ENCODE assay signal across 15 cellular contexts in the genomic region with DNA sequence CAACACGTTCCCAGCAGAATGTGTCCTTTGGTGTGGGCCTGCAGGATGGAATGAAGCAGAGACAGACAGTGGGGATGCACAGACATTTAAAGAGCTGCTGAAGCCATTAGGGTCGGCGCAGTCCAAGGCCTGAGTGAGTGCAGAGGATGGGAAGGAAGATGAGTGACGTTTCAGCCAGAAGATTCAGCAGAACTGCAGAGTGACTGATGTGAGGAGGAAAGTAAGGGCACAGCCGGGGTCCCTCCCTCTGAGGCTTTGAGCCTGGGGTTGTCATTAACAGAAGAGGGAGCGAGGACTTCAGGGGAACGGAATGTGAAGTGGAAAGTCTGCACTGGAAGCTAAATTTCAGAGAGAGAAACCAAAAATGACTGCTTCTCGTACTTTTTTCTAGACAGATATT.
A peak's percentile ranks its signal among the peaks of the same experiment; 100 is the strongest.
DNase-seq lines count a peak whose midpoint lies in the region; ATAC-seq and TF ChIP-seq lines count a peak whose summit lies in the region.
"Had no signal": no experiment of that assay in that cellular context is flagged by ENCODE, and none has a peak within 500 bp of the region (broad histone marks: within the 10 kb centered on the region; RNA-seq: fewer than 3 reads in every experiment).

No MANE protein-coding gene starts in this region.

- H3K27me3 Mint-ChIP-seq in nephron progenitor cell (ENCODE audit: low read depth, poor library complexity): peaks cover 5% of the 10 kb centered on the region
- H3K27me3 Mint-ChIP-seq in stimulated activated naive B cell treated with anti-CD40 and anti-IgM and Interleukin-4, amounts not matched to agents 10 μg/mL and 1 μg/mL and 100 μg/mL, for 72 hours: peaks cover 0 to 4% of the 10 kb centered on the region in 2 donors

- TF ChIP-seq CTCF in nephron progenitor cell (IDR thresholded peaks at IDR 0.05): no peak
- no peak for TF ChIP-seq CTCF in vagina (IDR thresholded peaks at IDR 0.05)
- no peak for TF ChIP-seq CTCF in OCI-LY7 (conservative IDR thresholded peaks at IDR 0.05; ENCODE audit: low read length)

- H3K9me2 ChIP-seq in OCI-LY7 (ENCODE audit: insufficient read depth, low read length): no peaks in the 10 kb centered on the region

- H3K27ac ChIP-seq in vagina (peak overlapping the region; percentile 69), OCI-LY7 (ENCODE audit: low read depth, low read length, poor library complexity, severe bottlenecking) (no peak overlapping the region)

- no peak for TF ChIP-seq POLR2A in vagina (IDR thresholded peaks at IDR 0.05)

- peaks cover 82% of the 10 kb centered on the region for H3K36me3 Mint-ChIP-seq in nephron progenitor cell (ENCODE audit: low read depth)
- peaks cover 4 to 6% of the 10 kb centered on the region in 2 donors for H3K36me3 Mint-ChIP-seq in stimulated activated naive B cell treated with anti-CD40 and anti-IgM and Interleukin-4, amounts not matched to agents 10 μg/mL and 1 μg/mL and 100 μg/mL, for 72 hours

- H3K4me2 ChIP-seq in OCI-LY7 (ENCODE audit: low read length): no peak overlapping the region

- H2AFZ ChIP-seq in OCI-LY7 (ENCODE audit: low read length): no peak overlapping the region

- peaks cover 10% of the 10 kb centered on the region for H3K9me3 Mint-ChIP-seq in nephron progenitor cell
- peaks cover 12 to 13% of the 10 kb centered on the region in 2 donors for H3K9me3 Mint-ChIP-seq in stimulated activated naive B cell treated with anti-CD40 and anti-IgM and Interleukin-4, amounts not matched to agents 10 μg/mL and 1 μg/mL and 100 μg/mL, for 72 hours

- no peak overlapping the region for H3K4me3 Mint-ChIP-seq in nephron progenitor cell
- H3K4me3 Mint-ChIP-seq in stimulated activated naive B cell treated with anti-CD40 and anti-IgM and Interleukin-4, amounts not matched to agents 10 μg/mL and 1 μg/mL and 100 μg/mL, for 72 hours: peak overlapping the region in 1 of 2 donors; percentile 17
- H3K4me3 Mint-ChIP-seq: activated T-cell treated with anti-CD3 and anti-CD28 coated beads, Interleukin-2, amount 50 U/mL, for 72 hours; stimulated activated naive CD8-positive, alpha-beta T cell treated with anti-CD3 and anti-CD28 coated beads, Interleukin-15, Interleukin-2, amounts not matched to agents 100 ng/mL and 50 ng/mL, for 24 hours; WTC11 had no signal

- H3K9me3 ChIP-seq in vagina (no peaks in the 10 kb centered on the region), OCI-LY7 (ENCODE audit: low read length) (no peaks in the 10 kb centered on the region)

- no peaks in the 10 kb centered on the region for H4K20me1 ChIP-seq in OCI-LY7 (ENCODE audit: insufficient read depth, low read length)

- peaks cover 0 to 5% of the 10 kb centered on the region in 2 donors for H3K36me3 ChIP-seq in vagina
- H3K36me3 ChIP-seq in OCI-LY7 (ENCODE audit: insufficient read depth, low read length): no peaks in the 10 kb centered on the region

- BruUV-seq in OCI-LY7 (replicated peaks; lab: Mats Ljungman, UMichigan): no TSS peak

- H3K4me1 Mint-ChIP-seq in nephron progenitor cell: peaks cover 15% of the 10 kb centered on the region
- H3K4me1 Mint-ChIP-seq in stimulated activated naive B cell treated with anti-CD40 and anti-IgM and Interleukin-4, amounts not matched to agents 10 μg/mL and 1 μg/mL and 100 μg/mL, for 72 hours: peaks cover 11 to 15% of the 10 kb centered on the region in 2 donors

- no peaks in the 10 kb centered on the region for H3K27me3 ChIP-seq in vagina

- CTCF ChIA-PET in OCI-LY7 (lab: Charles Lee; ENCODE audit: unreplicated experiment): no interaction called here

- intact Hi-C loops in Right ventricle myocardium inferior (cut with DNase I) (no loop called here), cardiac septum (cut with DNase I) (no loop called here), vagina (cut with DNase I) (no loop called here), OCI-LY7 (cut with micrococcal nuclease; ENCODE audit: unreplicated experiment) (no loop called here)

- H3K79me2 ChIP-seq in OCI-LY7 (ENCODE audit: insufficient read depth, low read depth, low read length): no peaks in the 10 kb centered on the region

- H3K4me1 ChIP-seq in vagina (peaks cover 26% of the 10 kb centered on the region), OCI-LY7 (ENCODE audit: insufficient read depth, low read length, poor library complexity, severe bottlenecking) (no peaks in the 10 kb centered on the region)

- POLR2A ChIA-PET in OCI-LY7 (lab: Charles Lee): no interaction called here

- no peak for DNase-seq in Right ventricle myocardium inferior (ENCODE audit: missing footprints)
- DNase-seq in cardiac septum (ENCODE audit: low spot score): no peak
- DNase-seq in globus pallidus (ENCODE audit: low spot score): peak; percentile 16
- no peak for DNase-seq in nephron progenitor cell
- DNase-seq in vagina (ENCODE audit: extremely low spot score in 2 of 2): no peak
- no peak for DNase-seq in stimulated activated naive B cell treated with anti-CD40 and anti-IgM and Interleukin-4, amounts not matched to agents 10 μg/mL and 1 μg/mL and 100 μg/mL, for 72 hours
- DNase-seq in SHP77 treated with DMSO at 0.1 percent for 48 hours (lab: John Stamatoyannopoulos, UW): no peak
- no peak for DNase-seq in OCI-LY7 (ENCODE audit: low spot score)
- DNase-seq: 8988T; activated T-cell treated with anti-CD3 and anti-CD28 coated beads, Interleukin-2, amount 50 U/mL, for 72 hours; DMS79 treated with DMSO at 0.1 percent for 48 hours; nucleus accumbens; stimulated activated CD4-positive, alpha-beta T cell treated with anti-CD3 and anti-CD28 coated beads, Interleukin-2, amount 100 ng/mL, for 48 hours had no signal

- ATAC-seq in Right ventricle myocardium inferior: peak; percentile 66
- no peak for ATAC-seq in stimulated activated naive B cell treated with anti-CD40 and anti-IgM and Interleukin-4, amounts not matched to agents 10 μg/mL and 1 μg/mL and 100 μg/mL, for 72 hours (replicated peaks)
- ATAC-seq: activated T-cell treated with anti-CD3 and anti-CD28 coated beads, Interleukin-2, amount 50 U/mL, for 72 hours; WTC11 had no signal

- no peak overlapping the region for H3K4me3 ChIP-seq in vagina
- H3K4me3 ChIP-seq in OCI-LY7 (ENCODE audit: low read depth, low read length, poor library complexity, severe bottlenecking): no peak overlapping the region

- peak overlapping the region; percentile 95 for H3K27ac Mint-ChIP-seq in nephron progenitor cell
- no peak overlapping the region for H3K27ac Mint-ChIP-seq in stimulated activated naive B cell treated with anti-CD40 and anti-IgM and Interleukin-4, amounts not matched to agents 10 μg/mL and 1 μg/mL and 100 μg/mL, for 72 hours
- H3K27ac Mint-ChIP-seq: activated T-cell treated with anti-CD3 and anti-CD28 coated beads, Interleukin-2, amount 50 U/mL, for 72 hours; stimulated activated naive CD8-positive, alpha-beta T cell treated with anti-CD3 and anti-CD28 coated beads, Interleukin-15, Interleukin-2, amounts not matched to agents 100 ng/mL and 50 ng/mL, for 24 hours; WTC11 had no signal
